ENCODE assay signal across 29 cellular contexts in genomic region chr10:93719901-93720300, GRCh38. TPM values are rescaled to one million over a fixed set of nuclear protein-coding genes. Genes with fewer than 3 reads are reported as not detected.
"Had no signal": no experiment of that assay in that cellular context is flagged by ENCODE, and none has a peak within 500 bp of the region (broad histone marks: within the 10 kb centered on the region; RNA-seq: fewer than 3 reads in every experiment).

No MANE protein-coding gene starts in this region.

- H3K36me3 Mint-ChIP-seq: immature natural killer cell, neural progenitor cell had no signal

- H3K4me3 Mint-ChIP-seq: naive thymus-derived CD8-positive, alpha-beta T cell; nephron; neural progenitor cell; stimulated activated naive CD8-positive, alpha-beta T cell treated with anti-CD3 and anti-CD28 coated beads, Interleukin-15, Interleukin-2, amounts not matched to agents 100 ng/mL and 50 ng/mL, for 24 hours had no signal

- ATAC-seq: left colon; left lung; naive thymus-derived CD8-positive, alpha-beta T cell; pancreas; right cardiac atrium; sciatic nerve had no signal

- H3K9me3 ChIP-seq: left lung, lower lobe of right lung, pancreas, prostate gland, suprapubic skin, thoracic aorta, tibial artery, upper lobe of right lung had no signal

- H3K4me1 Mint-ChIP-seq: immature natural killer cell, nephron had no signal

- H3K27ac Mint-ChIP-seq: immature natural killer cell; naive thymus-derived CD8-positive, alpha-beta T cell; nephron; neural progenitor cell; stimulated activated naive CD8-positive, alpha-beta T cell treated with anti-CD3 and anti-CD28 coated beads, Interleukin-15, Interleukin-2, amounts not matched to agents 100 ng/mL and 50 ng/mL, for 24 hours had no signal

- FAIRE-seq: islet of Langerhans, kidney, pancreas, urothelium cell line had no signal

- H2AFZ ChIP-seq: neural progenitor cell had no signal

- H3K4me1 ChIP-seq: left lung, lower lobe of right lung, pancreas, prostate gland, suprapubic skin, tibial artery, upper lobe of right lung had no signal

- H3K27me3 ChIP-seq: neural progenitor cell, pancreas, suprapubic skin, tibial artery had no signal

- DNase-seq: immature natural killer cell; kidney; mammary epithelial cell; mesenchymal stem cell; naive thymus-derived CD8-positive, alpha-beta T cell; pancreas; retina; stimulated activated CD4-positive, alpha-beta T cell treated with anti-CD3 and anti-CD28 coated beads, Interleukin-12 subunit alpha, Interleukin-12 subunit beta, amount 100 ng/mL, for 4 hours; stimulated activated CD4-positive, alpha-beta T cell treated with anti-CD3 and anti-CD28 coated beads, Interleukin-15, amount 100 ng/mL, for 24 hours; stimulated activated CD4-positive, alpha-beta T cell treated with anti-CD3 and anti-CD28 coated beads, Interleukin-2, amount 100 ng/mL, for 24 hours; stimulated activated CD4-positive, alpha-beta T cell treated with anti-CD3 and anti-CD28 coated beads, Interleukin-4, amount 100 ng/mL, for 1 hour; stimulated activated naive CD4-positive, alpha-beta T cell; trophoblast cell; upper lobe of right lung had no signal

- H3K27ac ChIP-seq: left lung, lower lobe of right lung, neural progenitor cell, pancreas, prostate gland, skin epidermis, suprapubic skin, thoracic aorta, tibial artery, upper lobe of right lung had no signal

- H3K36me3 ChIP-seq: left lung, lower lobe of right lung, neural progenitor cell, pancreas, prostate gland, suprapubic skin, thoracic aorta, tibial artery, upper lobe of right lung had no signal

- H3K4me3 ChIP-seq: left lung, lower lobe of right lung, neural progenitor cell, pancreas, prostate gland, skin epidermis, suprapubic skin, thoracic aorta, tibial artery, upper lobe of right lung had no signal

- H3K4me2 ChIP-seq: neural progenitor cell had no signal

- H3K9me3 Mint-ChIP-seq: immature natural killer cell; naive thymus-derived CD8-positive, alpha-beta T cell; nephron; stimulated activated naive CD8-positive, alpha-beta T cell treated with anti-CD3 and anti-CD28 coated beads, Interleukin-15, Interleukin-2, amounts not matched to agents 100 ng/mL and 50 ng/mL, for 24 hours had no signal

RNA-seq across cellular contexts. Expression of gene LGI1, which starts 37.8 kb away (rescaled TPM):
- total RNA-seq: kidney; left lung; lower lobe of right lung; mammary epithelial cell; naive thymus-derived CD8-positive, alpha-beta T cell; pancreas; suprapubic skin; upper lobe of right lung had no signal
- polyA plus RNA-seq: immature natural killer cell; mammary epithelial cell; naive thymus-derived CD8-positive, alpha-beta T cell had no signal
